Comparison of ENCODE assay signal across 1 cellular context in genomic region chr14:52244328-52244727, GRCh38.
TF ChIP-seq lines count a peak whose summit lies in the region.

No MANE protein-coding gene starts in this region.

TF ChIP-seq in HepG2, 621 proteins besides CTCF, POLR2A, EP300 and RAD21 (continued from another document):
- no peak for TF ChIP-seq MATR3 (CRISPR knock-in tag; IDR thresholded peaks at IDR 0.05)
TF ChIP-seq in HepG2: peak in this region for 1.
